6 cellular contexts compared by ENCODE assay signal in the genomic region with DNA sequence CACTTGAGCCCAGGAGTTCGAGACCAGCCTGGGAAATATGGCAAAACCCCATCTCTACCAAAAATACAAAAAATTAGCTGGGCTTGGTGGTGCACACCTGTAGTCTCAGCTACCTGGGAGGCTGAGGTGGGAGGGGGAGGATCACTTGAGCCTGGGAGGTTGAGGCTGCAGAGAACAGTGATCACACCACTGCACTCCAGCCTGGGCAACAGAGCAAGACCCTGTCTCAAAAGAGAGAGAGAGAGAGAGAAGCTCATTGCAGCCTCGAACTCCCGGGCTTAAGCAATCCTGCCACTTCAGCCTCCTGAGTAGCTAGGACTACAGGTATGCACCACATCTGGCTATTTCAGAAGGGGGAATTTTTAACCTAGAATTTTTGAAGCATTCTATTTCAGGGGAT. TPM values are rescaled to one million over a fixed set of nuclear protein-coding genes. Genes with fewer than 3 reads are reported as not detected.
"Had no signal": no experiment of that assay in that cellular context is flagged by ENCODE, and none has a peak within 500 bp of the region (broad histone marks: within the 10 kb centered on the region; RNA-seq: fewer than 3 reads in every experiment).

No MANE protein-coding gene starts in this region.

RNA-seq across cellular contexts. Expression of a gene that starts 5.8 kb away (rescaled TPM):
- total RNA-seq: LHCN-M2, NCI-H460, Right ventricle myocardium superior, SJSA1, T-cell had no signal
- polyA plus RNA-seq: SK-N-SH had no signal

RNA-seq across cellular contexts. Expression of a gene that starts 6.4 kb away (rescaled TPM):
- total RNA-seq: LHCN-M2, NCI-H460, Right ventricle myocardium superior, SJSA1, T-cell had no signal
- polyA plus RNA-seq: SK-N-SH had no signal

RNA-seq across cellular contexts. Expression of a gene that starts 12.0 kb away (rescaled TPM):
- total RNA-seq: Right ventricle myocardium superior, SJSA1 had no signal
- polyA plus RNA-seq: SK-N-SH had no signal
